In the genomic region with DNA sequence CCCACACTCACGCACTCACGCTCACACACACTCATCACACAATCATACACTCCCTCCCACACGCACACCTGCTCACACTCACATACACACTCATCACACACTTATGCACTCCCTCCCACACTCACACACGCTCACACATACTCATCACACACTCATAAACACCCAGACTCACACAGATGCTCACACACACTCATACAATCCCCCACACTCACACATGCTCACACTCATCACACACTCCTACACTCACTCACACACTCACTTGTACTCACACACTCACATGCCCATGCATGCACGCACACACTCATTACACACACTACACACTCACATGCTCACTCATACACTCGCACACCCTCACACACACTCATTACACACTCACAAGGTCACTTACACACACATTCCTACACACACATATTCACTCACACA, we compare ENCODE assay signal across 17 cellular contexts.
A peak's percentile ranks its signal among the peaks of the same experiment; 100 is the strongest.
DNase-seq lines count a peak whose midpoint lies in the region; ATAC-seq, FAIRE-seq and TF ChIP-seq lines count a peak whose summit lies in the region.
"Had no signal": no experiment of that assay in that cellular context is flagged by ENCODE, and none has a peak within 500 bp of the region (broad histone marks: within the 10 kb centered on the region; RNA-seq: fewer than 3 reads in every experiment).

No MANE protein-coding gene starts in this region.

- POLR2A ChIA-PET in WTC11 (lab: Charles Lee), result no interaction called here

- H3K9ac ChIP-seq in trophoblast cell (ENCODE audit: low read length), result no peak overlapping the region

- H3K4me2 ChIP-seq in trophoblast cell (ENCODE audit: low read length), result no peak overlapping the region

- H3K79me1 ChIP-seq in trophoblast cell (ENCODE audit: low read length), result no peaks in the 10 kb centered on the region

- WGBS in trophoblast cell (ENCODE audit: extremely low coverage, insufficient coverage, insufficient read length), result 100% methylated on average over 5 of the region's 6 CpGs
- WGBS in suprapubic skin, result 93% methylated on average over 6 of the region's 6 CpGs
- 87 to 91% (median 91%) methylated on average over 6 of the region's 6 CpGs for WGBS in small intestine, 3 donors

- H3K4me3 Mint-ChIP-seq in WTC11, result no peak overlapping the region
- H3K4me3 Mint-ChIP-seq: B cell; CD4-positive, alpha-beta memory T cell; IgD-negative memory B cell had no signal

- H3K27ac Mint-ChIP-seq in WTC11, result no peak overlapping the region
- H3K27ac Mint-ChIP-seq: B cell; CD4-positive, alpha-beta memory T cell; IgD-negative memory B cell had no signal

- H3K27ac ChIP-seq in trophoblast cell (ENCODE audit: low read depth, low read length) (no peak overlapping the region), suprapubic skin (no peak overlapping the region), small intestine (ENCODE audit: low read depth in 1 of 2, low read length in 1 of 2) (no peak overlapping the region)
- H3K27ac ChIP-seq: 22Rv1, C4-2B, HL-60 had no signal

- ATAC-seq in Right ventricle myocardium inferior (peak; percentile 17), WTC11 (no peak), esophagus mucosa (peak; percentile 23)

- CTCF ChIA-PET in WTC11 (lab: Charles Lee), result no interaction called here

- TF ChIP-seq EP300 in suprapubic skin (IDR thresholded peaks at IDR 0.05), result no peak

- H3K4me3 ChIP-seq in trophoblast cell (ENCODE audit: low read depth, low read length) (peak overlapping the region; percentile 33), suprapubic skin (no peak overlapping the region), small intestine (ENCODE audit: low read depth in 1 of 2, low read length in 2 of 2) (no peak overlapping the region)

- H3K27me3 ChIP-seq in trophoblast cell (ENCODE audit: insufficient read depth, low read length) (no peaks in the 10 kb centered on the region), suprapubic skin (no peaks in the 10 kb centered on the region), small intestine (ENCODE audit: control insufficient read depth in 2 of 2, insufficient read depth in 2 of 2, low read length in 2 of 2) (no peaks in the 10 kb centered on the region)

- no peaks in the 10 kb centered on the region for H3K36me3 ChIP-seq in trophoblast cell (ENCODE audit: control insufficient read depth in 1 of 2, insufficient read depth in 2 of 2, low read length in 2 of 2)
- no peaks in the 10 kb centered on the region for H3K36me3 ChIP-seq in suprapubic skin
- H3K36me3 ChIP-seq in small intestine (ENCODE audit: control insufficient read depth in 2 of 2, insufficient read depth in 2 of 2, low read length in 2 of 2), result no peaks in the 10 kb centered on the region

- H2BK120ac ChIP-seq in trophoblast cell (ENCODE audit: insufficient read depth, low read length, poor library complexity), result no peak overlapping the region

- no peaks in the 10 kb centered on the region for H3K79me2 ChIP-seq in trophoblast cell (ENCODE audit: control insufficient read depth, insufficient read depth, low read length, poor library complexity)

- H3K14ac ChIP-seq in trophoblast cell (ENCODE audit: low read length), result no peak overlapping the region

- no peak for FAIRE-seq in small intestine (lab: Jason Lieb, UNC)
- FAIRE-seq: GM12892 had no signal

- no peak for TF ChIP-seq CTCF in WTC11 (IDR thresholded peaks at IDR 0.05)
- TF ChIP-seq CTCF in suprapubic skin (IDR thresholded peaks at IDR 0.05), result no peak

- H2AFZ ChIP-seq in trophoblast cell (ENCODE audit: insufficient read depth, low read length, poor library complexity), result no peak overlapping the region

- no peak overlapping the region for H4K12ac ChIP-seq in trophoblast cell (ENCODE audit: low read depth, low read length)

- no peaks in the 10 kb centered on the region for H3K4me1 Mint-ChIP-seq in WTC11
- H3K4me1 Mint-ChIP-seq: CD4-positive, alpha-beta memory T cell had no signal

- H4K8ac ChIP-seq in trophoblast cell (ENCODE audit: low read depth, low read length), result no peak overlapping the region

- H2BK12ac ChIP-seq in trophoblast cell (ENCODE audit: low read length), result no peak overlapping the region

- H3K18ac ChIP-seq in trophoblast cell (ENCODE audit: low read length), result no peak overlapping the region

- DNase-seq in Right ventricle myocardium inferior (ENCODE audit: missing footprints), result no peak
- DNase-seq in cardiac septum (ENCODE audit: low spot score), result no peak
- DNase-seq in WTC11 (ENCODE audit: low spot score), result no peak
- DNase-seq in trophoblast cell, result no peak
- no peak for DNase-seq in suprapubic skin (ENCODE audit: low spot score in 2 of 2)
- DNase-seq in stimulated activated CD4-positive, alpha-beta T cell treated with anti-CD3 and anti-CD28 coated beads, Interleukin-2, amount 100 ng/mL, for 48 hours, result no peak
- DNase-seq in small intestine, result no peak
- DNase-seq: CD4-positive, alpha-beta memory T cell; DMS79; HCEC 1CT had no signal

- H4K91ac ChIP-seq in trophoblast cell (ENCODE audit: low read depth, low read length), result no peak overlapping the region

- H2BK5ac ChIP-seq in trophoblast cell (ENCODE audit: low read depth, low read length, poor library complexity), result no peak overlapping the region

- no peak for TF ChIP-seq POLR2A in suprapubic skin (IDR thresholded peaks at IDR 0.05)

- H2AK5ac ChIP-seq in trophoblast cell (ENCODE audit: low read length), result no peak overlapping the region

- no peaks in the 10 kb centered on the region for H3K4me1 ChIP-seq in trophoblast cell (ENCODE audit: control insufficient read depth in 1 of 2, insufficient read depth in 2 of 2, low read length in 2 of 2)
- H3K4me1 ChIP-seq in suprapubic skin, result no peaks in the 10 kb centered on the region
- no peaks in the 10 kb centered on the region for H3K4me1 ChIP-seq in small intestine (ENCODE audit: control insufficient read depth in 2 of 2, insufficient read depth in 1 of 2, low read depth in 1 of 2, low read length in 1 of 2)

- H3K9me3 Mint-ChIP-seq in WTC11, result no peaks in the 10 kb centered on the region
- H3K9me3 Mint-ChIP-seq: CD4-positive, alpha-beta memory T cell; IgD-negative memory B cell had no signal

- intact Hi-C loops in Right ventricle myocardium inferior (cut with DNase I), result no loop called here
- intact Hi-C loops in cardiac septum (cut with DNase I), result no loop called here

- H3K4ac ChIP-seq in trophoblast cell (ENCODE audit: low read depth, low read length), result no peak overlapping the region

- H3K27me3 Mint-ChIP-seq in WTC11 (ENCODE audit: low read depth), result no peaks in the 10 kb centered on the region; the same call in 1 of the 2 replicates
- H3K27me3 Mint-ChIP-seq: B cell; CD4-positive, alpha-beta memory T cell; IgD-negative memory B cell had no signal

- no peaks in the 10 kb centered on the region for H3K36me3 Mint-ChIP-seq in WTC11
- H3K36me3 Mint-ChIP-seq: CD4-positive, alpha-beta memory T cell; IgD-negative memory B cell had no signal

- peak overlapping the region; percentile 38 for H3K23ac ChIP-seq in trophoblast cell (ENCODE audit: low read length)

- H3K9me3 ChIP-seq in trophoblast cell (ENCODE audit: insufficient read depth, low read depth, low read length), result peaks cover 3% of the 10 kb centered on the region
- H3K9me3 ChIP-seq in suprapubic skin, result no peaks in the 10 kb centered on the region
- H3K9me3 ChIP-seq in small intestine (ENCODE audit: control insufficient read depth, low read depth), result no peaks in the 10 kb centered on the region

TF ChIP-seq in WTC11, 78 proteins besides CTCF, POLR2A, EP300 and RAD21:
- TF ChIP-seq ZNF423 (CRISPR knock-in tag; IDR thresholded peaks at IDR 0.05) (no peak), ZNF263 (CRISPR knock-in tag; IDR thresholded peaks at IDR 0.05; ENCODE audit: low read depth) (no peak), NFYB (CRISPR knock-in tag; conservative IDR thresholded peaks at IDR 0.05; ENCODE audit: low read depth) (no peak), NFATC4 (CRISPR knock-in tag; IDR thresholded peaks at IDR 0.05) (no peak)
- TF ChIP-seq, protein P1, sequence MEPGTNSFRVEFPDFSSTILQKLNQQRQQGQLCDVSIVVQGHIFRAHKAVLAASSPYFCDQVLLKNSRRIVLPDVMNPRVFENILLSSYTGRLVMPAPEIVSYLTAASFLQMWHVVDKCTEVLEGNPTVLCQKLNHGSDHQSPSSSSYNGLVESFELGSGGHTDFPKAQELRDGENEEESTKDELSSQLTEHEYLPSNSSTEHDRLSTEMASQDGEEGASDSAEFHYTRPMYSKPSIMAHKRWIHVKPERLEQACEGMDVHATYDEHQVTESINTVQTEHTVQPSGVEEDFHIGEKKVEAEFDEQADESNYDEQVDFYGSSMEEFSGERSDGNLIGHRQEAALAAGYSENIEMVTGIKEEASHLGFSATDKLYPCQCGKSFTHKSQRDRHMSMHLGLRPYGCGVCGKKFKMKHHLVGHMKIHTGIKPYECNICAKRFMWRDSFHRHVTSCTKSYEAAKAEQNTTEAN (CRISPR knock-in tag; IDR thresholded peaks at IDR 0.05), result peak; percentile 97
